Comparison of ENCODE assay signal across 29 cellular contexts in genomic region chrX:130184168-130184567, GRCh38. TPM values are rescaled to one million over a fixed set of nuclear protein-coding genes. Genes with fewer than 3 reads are reported as not detected.
DNase-seq lines count a peak whose midpoint lies in the region; ATAC-seq, FAIRE-seq and TF ChIP-seq lines count a peak whose summit lies in the region.
"Had no signal": no experiment of that assay in that cellular context is flagged by ENCODE, and none has a peak within 500 bp of the region (broad histone marks: within the 10 kb centered on the region; RNA-seq: fewer than 3 reads in every experiment).

No MANE protein-coding gene starts in this region.

- TF ChIP-seq CTCF in progenitor cell of endocrine pancreas (IDR thresholded peaks at IDR 0.05; ENCODE audit: unreplicated experiment) (no peak), kidney (IDR thresholded peaks at IDR 0.05; ENCODE audit: borderline replicate concordance, extremely low read depth, insufficient read depth) (no peak)

- H3K4me1 ChIP-seq in kidney (ENCODE audit: control insufficient read depth in 1 of 2, insufficient read depth in 1 of 2, low read depth in 1 of 2, low read length in 2 of 2) = no peaks in the 10 kb centered on the region
- H3K4me1 ChIP-seq: esophagus squamous epithelium, vagina had no signal

- FAIRE-seq in GM19239 (lab: Jason Lieb, UNC) = peak; percentile 73
- no peak for FAIRE-seq in kidney (lab: Jason Lieb, UNC)
- FAIRE-seq: frontal cortex, G401.6, islet of Langerhans had no signal

- intact Hi-C loops in kidney (cut with DNase I) = no loop called here

- no peak overlapping the region for H3K9ac ChIP-seq in kidney (ENCODE audit: low read length in 2 of 2)

- H3K27me3 Mint-ChIP-seq in activated T-cell treated with anti-CD3 and anti-CD28 coated beads, Interleukin-2, amount 50 U/mL, for 72 hours (ENCODE audit: low read depth) = peaks cover 6% of the 10 kb centered on the region
- no peaks in the 10 kb centered on the region for H3K27me3 Mint-ChIP-seq in activated naive CD8-positive, alpha-beta T cell
- no peaks in the 10 kb centered on the region for H3K27me3 Mint-ChIP-seq in progenitor cell of endocrine pancreas

- no peaks in the 10 kb centered on the region for H3K36me3 ChIP-seq in kidney (ENCODE audit: control insufficient read depth in 1 of 2, insufficient read depth in 2 of 2, low read length in 2 of 2)
- H3K36me3 ChIP-seq: esophagus squamous epithelium, vagina had no signal

- peak overlapping the region; percentile 44 to 62 for H3K4me3 Mint-ChIP-seq in activated T-cell treated with anti-CD3 and anti-CD28 coated beads, Interleukin-2, amount 50 U/mL, for 72 hours
- no peak overlapping the region for H3K4me3 Mint-ChIP-seq in activated naive CD8-positive, alpha-beta T cell
- H3K4me3 Mint-ChIP-seq in progenitor cell of endocrine pancreas (ENCODE audit: low read depth) = no peak overlapping the region
- H3K4me3 Mint-ChIP-seq: GM23338, nephron progenitor cell had no signal

- no peak overlapping the region for H3K4me3 ChIP-seq in kidney (ENCODE audit: low read length in 2 of 2)
- H3K4me3 ChIP-seq: coronary artery, esophagus squamous epithelium, GM23338, vagina had no signal

- no peaks in the 10 kb centered on the region for H3K9me3 Mint-ChIP-seq in activated T-cell treated with anti-CD3 and anti-CD28 coated beads, Interleukin-2, amount 50 U/mL, for 72 hours
- no peaks in the 10 kb centered on the region for H3K9me3 Mint-ChIP-seq in activated naive CD8-positive, alpha-beta T cell (ENCODE audit: low read depth)
- H3K9me3 Mint-ChIP-seq in progenitor cell of endocrine pancreas (ENCODE audit: low read depth) = peaks cover 8% of the 10 kb centered on the region
- H3K9me3 Mint-ChIP-seq: GM23338 had no signal

- peaks cover 24% of the 10 kb centered on the region for H3K4me1 Mint-ChIP-seq in activated T-cell treated with anti-CD3 and anti-CD28 coated beads, Interleukin-2, amount 50 U/mL, for 72 hours (ENCODE audit: low read depth)
- H3K4me1 Mint-ChIP-seq in activated naive CD8-positive, alpha-beta T cell (ENCODE audit: low read depth) = peaks cover 25% of the 10 kb centered on the region
- no peaks in the 10 kb centered on the region for H3K4me1 Mint-ChIP-seq in progenitor cell of endocrine pancreas (ENCODE audit: low read depth)
- H3K4me1 Mint-ChIP-seq: GM23338 had no signal

- ATAC-seq in activated T-cell treated with anti-CD3 and anti-CD28 coated beads, Interleukin-2, amount 50 U/mL, for 72 hours (replicated peaks in 1 of 2) = no peak
- ATAC-seq: GM23338, left ventricle myocardium superior, sciatic nerve had no signal

- H3K27ac ChIP-seq in kidney (ENCODE audit: low read depth in 2 of 2, low read length in 2 of 2) = no peak overlapping the region
- H3K27ac ChIP-seq: coronary artery, esophagus squamous epithelium, vagina had no signal

- peaks cover 0 to 4% of the 10 kb centered on the region in 2 donors for H3K36me3 Mint-ChIP-seq in activated T-cell treated with anti-CD3 and anti-CD28 coated beads, Interleukin-2, amount 50 U/mL, for 72 hours (ENCODE audit: insufficient read depth in 2 of 2)
- H3K36me3 Mint-ChIP-seq in activated naive CD8-positive, alpha-beta T cell = peaks cover 2% of the 10 kb centered on the region
- no peaks in the 10 kb centered on the region for H3K36me3 Mint-ChIP-seq in progenitor cell of endocrine pancreas (ENCODE audit: insufficient read depth)
- H3K36me3 Mint-ChIP-seq: IgD-negative memory B cell had no signal

- no peaks in the 10 kb centered on the region for H3K9me3 ChIP-seq in kidney (ENCODE audit: control insufficient read depth in 1 of 2, low read length in 2 of 2)
- H3K9me3 ChIP-seq: esophagus squamous epithelium, vagina had no signal

- no peak for DNase-seq in activated T-cell treated with anti-CD3 and anti-CD28 coated beads, Interleukin-2, amount 50 U/mL, for 72 hours
- no peak for DNase-seq in activated T-cell treated with anti-CD3 and anti-CD28 coated beads, Interleukin-2, amount 50 U/mL, for 1 hour
- DNase-seq in GM19239 (ENCODE audit: insufficient read length, low spot score) = no peak
- DNase-seq in progenitor cell of endocrine pancreas (ENCODE audit: low spot score, unreplicated experiment) = no peak
- DNase-seq in occipital lobe (lab: John Stamatoyannopoulos, UW) = no peak
- DNase-seq in kidney = no peak
- DNase-seq in hepatic stellate cell (ENCODE audit: low spot score) = no peak
- DNase-seq: anterior cingulate cortex; DMS153; esophagus squamous epithelium; hippocampal formation; left ventricle myocardium superior; midbrain; NCI-H1092 treated with DMSO at 0.1 percent for 48 hours; NCI-H2029; NCI-H2227 treated with DMSO at 0.1 percent for 48 hours; NCI-H748 treated with DMSO at 0.1 percent for 48 hours; nephron progenitor cell; stimulated activated CD4-positive, alpha-beta T cell treated with anti-CD3 and anti-CD28 coated beads, Interleukin-4, amount 100 ng/mL, for 4 hours; stimulated activated naive CD4-positive, alpha-beta T cell treated with Interleukin-2 at 50 U/mL for 16 hours had no signal

- no peak overlapping the region for H3K27ac Mint-ChIP-seq in activated T-cell treated with anti-CD3 and anti-CD28 coated beads, Interleukin-2, amount 50 U/mL, for 72 hours
- H3K27ac Mint-ChIP-seq in activated naive CD8-positive, alpha-beta T cell = peak overlapping the region; percentile 75
- H3K27ac Mint-ChIP-seq in progenitor cell of endocrine pancreas = peak overlapping the region; percentile 89
- H3K27ac Mint-ChIP-seq: GM23338 had no signal

RNA-seq across cellular contexts. Expression of gene RAB33A, which starts 12.4 kb away (rescaled TPM):
- total RNA-seq in activated T-cell treated with anti-CD3 and anti-CD28 coated beads, Interleukin-2, amount 50 U/mL, for 72 hours = 10 to 100 TPM; 22.9 to 23.3 TPM
- total RNA-seq in progenitor cell of endocrine pancreas (0.60 and 0.87 TPM in 2 replicates), occipital lobe (36.5 TPM), kidney (2.9 TPM)
- not detected for polyA plus RNA-seq in kidney (ENCODE audit: insufficient read depth, low read depth, low replicate concordance)
- total RNA-seq: sciatic nerve had no signal

RNA-seq across cellular contexts. Expression of gene AIFM1, which starts 18.5 kb away (rescaled TPM):
- 10 to 100 TPM; 40.6 to 45.6 TPM for total RNA-seq in activated T-cell treated with anti-CD3 and anti-CD28 coated beads, Interleukin-2, amount 50 U/mL, for 72 hours
- total RNA-seq in progenitor cell of endocrine pancreas = 35.2 and 35.5 TPM in 2 replicates
- total RNA-seq in occipital lobe = 8.6 TPM
- 55.0 TPM for total RNA-seq in kidney
- 255 TPM for polyA plus RNA-seq in kidney (ENCODE audit: insufficient read depth, low read depth, low replicate concordance)

Comparison
In these comparisons a context has a peak if more than half of its experiments do, and no peak if none do; other contexts are left out.
1. H3K4me3 Mint-ChIP-seq: peak in activated T-cell treated with anti-CD3 and anti-CD28 coated beads, Interleukin-2, amount 50 U/mL, for 72 hours (2 of 2); none in activated naive CD8-positive, alpha-beta T cell (single experiment) and progenitor cell of endocrine pancreas (single experiment).